Comparison of ENCODE assay signal across 1 cellular context in the genomic region with DNA sequence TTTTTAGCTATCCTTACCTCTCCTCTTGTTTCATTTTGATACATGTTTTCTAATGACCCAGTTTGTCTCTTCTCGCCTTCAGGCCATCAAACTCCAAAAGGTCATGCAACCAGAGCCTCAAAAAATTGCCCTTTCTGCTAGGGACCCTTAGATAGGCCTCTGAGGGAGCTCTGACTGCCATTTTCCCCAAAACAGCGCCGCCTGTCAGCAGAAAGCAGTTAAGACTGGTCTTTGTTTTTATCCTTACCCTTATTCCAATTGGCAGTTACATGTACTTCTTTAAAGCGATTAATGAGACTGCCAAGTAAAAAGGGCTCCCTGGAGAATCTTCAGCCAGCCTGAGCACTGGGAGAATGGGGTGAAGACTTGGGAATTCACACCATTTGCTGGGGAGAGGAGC.
TF ChIP-seq lines count a peak whose summit lies in the region.

No MANE protein-coding gene starts in this region.

TF ChIP-seq in WTC11, 78 proteins besides CTCF, POLR2A, EP300 and RAD21:
- TF ChIP-seq, protein P1, sequence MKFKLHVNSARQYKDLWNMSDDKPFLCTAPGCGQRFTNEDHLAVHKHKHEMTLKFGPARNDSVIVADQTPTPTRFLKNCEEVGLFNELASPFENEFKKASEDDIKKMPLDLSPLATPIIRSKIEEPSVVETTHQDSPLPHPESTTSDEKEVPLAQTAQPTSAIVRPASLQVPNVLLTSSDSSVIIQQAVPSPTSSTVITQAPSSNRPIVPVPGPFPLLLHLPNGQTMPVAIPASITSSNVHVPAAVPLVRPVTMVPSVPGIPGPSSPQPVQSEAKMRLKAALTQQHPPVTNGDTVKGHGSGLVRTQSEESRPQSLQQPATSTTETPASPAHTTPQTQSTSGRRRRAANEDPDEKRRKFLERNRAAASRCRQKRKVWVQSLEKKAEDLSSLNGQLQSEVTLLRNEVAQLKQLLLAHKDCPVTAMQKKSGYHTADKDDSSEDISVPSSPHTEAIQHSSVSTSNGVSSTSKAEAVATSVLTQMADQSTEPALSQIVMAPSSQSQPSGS (CRISPR knock-in tag; IDR thresholded peaks at IDR 0.05; ENCODE audit: borderline replicate concordance, low read depth): no peak
- no peak for TF ChIP-seq GABPB1 (CRISPR knock-in tag; IDR thresholded peaks at IDR 0.05)
- TF ChIP-seq, protein P2, sequence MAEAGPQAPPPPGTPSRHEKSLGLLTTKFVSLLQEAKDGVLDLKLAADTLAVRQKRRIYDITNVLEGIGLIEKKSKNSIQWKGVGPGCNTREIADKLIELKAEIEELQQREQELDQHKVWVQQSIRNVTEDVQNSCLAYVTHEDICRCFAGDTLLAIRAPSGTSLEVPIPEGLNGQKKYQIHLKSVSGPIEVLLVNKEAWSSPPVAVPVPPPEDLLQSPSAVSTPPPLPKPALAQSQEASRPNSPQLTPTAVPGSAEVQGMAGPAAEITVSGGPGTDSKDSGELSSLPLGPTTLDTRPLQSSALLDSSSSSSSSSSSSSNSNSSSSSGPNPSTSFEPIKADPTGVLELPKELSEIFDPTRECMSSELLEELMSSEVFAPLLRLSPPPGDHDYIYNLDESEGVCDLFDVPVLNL (CRISPR knock-in tag; IDR thresholded peaks at IDR 0.05; ENCODE audit: borderline replicate concordance, low read depth): no peak
- TF ChIP-seq EMX1 (CRISPR knock-in tag; IDR thresholded peaks at IDR 0.05): no peak
- TF ChIP-seq, protein P3, sequence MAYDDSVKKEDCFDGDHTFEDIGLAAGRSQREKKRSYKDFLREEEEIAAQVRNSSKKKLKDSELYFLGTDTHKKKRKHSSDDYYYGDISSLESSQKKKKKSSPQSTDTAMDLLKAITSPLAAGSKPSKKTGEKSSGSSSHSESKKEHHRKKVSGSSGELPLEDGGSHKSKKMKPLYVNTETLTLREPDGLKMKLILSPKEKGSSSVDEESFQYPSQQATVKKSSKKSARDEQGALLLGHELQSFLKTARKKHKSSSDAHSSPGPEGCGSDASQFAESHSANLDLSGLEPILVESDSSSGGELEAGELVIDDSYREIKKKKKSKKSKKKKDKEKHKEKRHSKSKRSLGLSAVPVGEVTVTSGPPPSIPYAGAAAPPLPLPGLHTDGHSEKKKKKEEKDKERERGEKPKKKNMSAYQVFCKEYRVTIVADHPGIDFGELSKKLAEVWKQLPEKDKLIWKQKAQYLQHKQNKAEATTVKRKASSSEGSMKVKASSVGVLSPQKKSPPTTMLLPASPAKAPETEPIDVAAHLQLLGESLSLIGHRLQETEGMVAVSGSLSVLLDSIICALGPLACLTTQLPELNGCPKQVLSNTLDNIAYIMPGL (CRISPR knock-in tag; IDR thresholded peaks at IDR 0.05): no peak
- no peak for TF ChIP-seq MXD4 (CRISPR knock-in tag; IDR thresholded peaks at IDR 0.05; ENCODE audit: borderline replicate concordance)
- no peak for TF ChIP-seq ZNF219 (CRISPR knock-in tag; IDR thresholded peaks at IDR 0.05; ENCODE audit: borderline replicate concordance)
- TF ChIP-seq, protein P4, sequence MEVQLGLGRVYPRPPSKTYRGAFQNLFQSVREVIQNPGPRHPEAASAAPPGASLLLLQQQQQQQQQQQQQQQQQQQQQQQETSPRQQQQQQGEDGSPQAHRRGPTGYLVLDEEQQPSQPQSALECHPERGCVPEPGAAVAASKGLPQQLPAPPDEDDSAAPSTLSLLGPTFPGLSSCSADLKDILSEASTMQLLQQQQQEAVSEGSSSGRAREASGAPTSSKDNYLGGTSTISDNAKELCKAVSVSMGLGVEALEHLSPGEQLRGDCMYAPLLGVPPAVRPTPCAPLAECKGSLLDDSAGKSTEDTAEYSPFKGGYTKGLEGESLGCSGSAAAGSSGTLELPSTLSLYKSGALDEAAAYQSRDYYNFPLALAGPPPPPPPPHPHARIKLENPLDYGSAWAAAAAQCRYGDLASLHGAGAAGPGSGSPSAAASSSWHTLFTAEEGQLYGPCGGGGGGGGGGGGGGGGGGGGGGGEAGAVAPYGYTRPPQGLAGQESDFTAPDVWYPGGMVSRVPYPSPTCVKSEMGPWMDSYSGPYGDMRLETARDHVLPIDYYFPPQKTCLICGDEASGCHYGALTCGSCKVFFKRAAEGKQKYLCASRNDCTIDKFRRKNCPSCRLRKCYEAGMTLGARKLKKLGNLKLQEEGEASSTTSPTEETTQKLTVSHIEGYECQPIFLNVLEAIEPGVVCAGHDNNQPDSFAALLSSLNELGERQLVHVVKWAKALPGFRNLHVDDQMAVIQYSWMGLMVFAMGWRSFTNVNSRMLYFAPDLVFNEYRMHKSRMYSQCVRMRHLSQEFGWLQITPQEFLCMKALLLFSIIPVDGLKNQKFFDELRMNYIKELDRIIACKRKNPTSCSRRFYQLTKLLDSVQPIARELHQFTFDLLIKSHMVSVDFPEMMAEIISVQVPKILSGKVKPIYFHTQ (CRISPR knock-in tag; IDR thresholded peaks at IDR 0.05): no peak
- TF ChIP-seq OVOL2 (CRISPR knock-in tag; IDR thresholded peaks at IDR 0.05; ENCODE audit: borderline replicate concordance): no peak
- no peak for TF ChIP-seq NR2C2 (CRISPR knock-in tag; IDR thresholded peaks at IDR 0.05)
- no peak for TF ChIP-seq TEAD4 (CRISPR knock-in tag; IDR thresholded peaks at IDR 0.05)
